ENCODE assay signal across 1 cellular context in genomic region chr2:201183373-201183742, GRCh38.
TF ChIP-seq lines count a peak whose summit lies in the region.

No MANE protein-coding gene starts in this region.

TF ChIP-seq in A549, 52 proteins besides CTCF, POLR2A, EP300 and RAD21 (continued from another document):
- TF ChIP-seq BCL3 (IDR thresholded peaks at IDR 0.05) (no peak), HOXA7 (CRISPR knock-in tag; IDR thresholded peaks at IDR 0.05) (no peak)
